21 cellular contexts compared by ENCODE assay signal in the genomic region with DNA sequence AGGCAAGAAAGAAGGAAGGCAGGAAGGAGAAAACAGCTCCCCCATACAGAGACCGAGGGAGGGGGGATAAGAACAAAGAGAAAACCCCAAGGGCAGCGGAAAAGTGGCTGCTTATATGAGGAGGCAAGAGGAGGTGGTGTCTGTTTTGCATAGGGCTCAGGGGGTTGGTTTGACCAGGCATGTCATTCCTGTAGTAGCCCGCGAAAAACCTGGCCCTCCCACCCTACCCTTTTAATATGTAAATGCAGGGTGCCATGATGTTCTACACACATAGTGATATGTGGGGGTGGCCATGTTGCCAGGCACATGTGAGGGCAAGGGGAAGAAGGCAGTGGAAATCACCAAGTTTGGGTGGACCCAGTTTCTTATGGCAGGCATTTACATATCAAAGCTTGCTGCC.
"Had no signal": no experiment of that assay in that cellular context is flagged by ENCODE, and none has a peak within 500 bp of the region (broad histone marks: within the 10 kb centered on the region; RNA-seq: fewer than 3 reads in every experiment).

No MANE protein-coding gene starts in this region.

- H3K36me3 ChIP-seq: thyroid gland had no signal

- H3K27me3 ChIP-seq: body of pancreas, thyroid gland had no signal

- H3K27ac ChIP-seq: body of pancreas had no signal

- H3K4me3 ChIP-seq: body of pancreas, mucosa of descending colon, thyroid gland had no signal

- H3K4me1 ChIP-seq: body of pancreas had no signal

- DNase-seq: activated CD4-positive, alpha-beta T cell treated with anti-CD3 and anti-CD28 coated beads, Interleukin-2, amount 10 ng/mL, durations not matched to agents 24 days and 14 days; activated CD4-positive, CD25-positive, alpha-beta regulatory T cell; activated CD8-positive, alpha-beta T cell treated with anti-CD3 and anti-CD28 coated beads for 36 hours; activated naive CD4-positive, alpha-beta T cell; activated naive CD8-positive, alpha-beta T cell treated with anti-CD3 and anti-CD28 coated beads, Interleukin-2, amount 10 ng/mL, durations not matched to agents 7 days and 5 days; activated T-cell treated with anti-CD3 and anti-CD28 coated beads, Interleukin-2, amount 50 U/mL, for 1 hour; body of pancreas; dermis blood vessel endothelial cell; effector memory CD8-positive, alpha-beta T cell; foreskin fibroblast; immature natural killer cell; mucosa of descending colon; naive B cell; nucleus accumbens; posterior cingulate gyrus; stimulated activated CD4-positive, alpha-beta T cell treated with anti-CD3 and anti-CD28 coated beads, Interleukin-12 subunit alpha, Interleukin-12 subunit beta, amount 100 ng/mL, for 4 hours; stimulated activated CD4-positive, alpha-beta T cell treated with anti-CD3 and anti-CD28 coated beads, Interleukin-1b, Interleukin-23, amount 100 ng/mL, for 48 hours; stimulated activated naive CD4-positive, alpha-beta T cell treated with Interleukin-2 at 50 U/mL for 16 hours; T-cell had no signal

- ATAC-seq: activated CD8-positive, alpha-beta T cell treated with anti-CD3 and anti-CD28 coated beads for 36 hours; activated T-helper 17 cell treated with anti-CD3 and anti-CD28 coated beads, Interleukin-2, amount 50 U/mL, for 72 hours; body of pancreas; effector memory CD8-positive, alpha-beta T cell; mucosa of descending colon; T-cell had no signal

- H3K9me3 ChIP-seq: body of pancreas, thyroid gland had no signal
